ENCODE assay signal across 1 cellular context in genomic region chr7:38330861-38331709, GRCh38.
TF ChIP-seq lines count a peak whose summit lies in the region.

No MANE protein-coding gene starts in this region.

TF ChIP-seq in HepG2, 621 proteins besides CTCF, POLR2A, EP300 and RAD21 (continued from another document):
- TF ChIP-seq SNAPC4 (CRISPR knock-in tag; IDR thresholded peaks at IDR 0.05) (no peak), SAFB2 (CRISPR knock-in tag; IDR thresholded peaks at IDR 0.05; ENCODE audit: borderline replicate concordance, low read depth) (no peak), DDIT3 (CRISPR knock-in tag; IDR thresholded peaks at IDR 0.05) (no peak), MTA3 (CRISPR knock-in tag; IDR thresholded peaks at IDR 0.05) (no peak), ZNF770 (CRISPR knock-in tag; IDR thresholded peaks at IDR 0.05) (no peak), RELA (CRISPR knock-in tag; IDR thresholded peaks at IDR 0.05) (no peak), ETS1 (CRISPR knock-in tag; IDR thresholded peaks at IDR 0.05) (no peak), ZNF468 (CRISPR knock-in tag; IDR thresholded peaks at IDR 0.05) (no peak), ZNF530 (CRISPR knock-in tag; IDR thresholded peaks at IDR 0.05; ENCODE audit: low read depth) (no peak)
